In genomic region chr9:121744687-121745395, GRCh38 we compare ENCODE assay signal across 8 cellular contexts.
DNase-seq lines count a peak whose midpoint lies in the region; ATAC-seq and TF ChIP-seq lines count a peak whose summit lies in the region.

No MANE protein-coding gene starts in this region.

- CTCF ChIA-PET in PC-3 (lab: Charles Lee), result interaction anchor here (0.6 kb wide), 1 partner anchor 70 kb away, joined by 3 read pairs; no protein-coding TSS in a partner anchor

- WGBS in heart right ventricle, 2 donors, result 40 to 47% methylated on average over 11 of the region's 11 CpGs

- H3K4me1 ChIP-seq in heart right ventricle, result peaks cover 57 to 100% (median 93%) of the 10 kb centered on the region in 9 donors
- peaks cover 62 to 68% of the 10 kb centered on the region in 2 donors for H3K4me1 ChIP-seq in duodenal mucosa (ENCODE audit: control insufficient read depth in 1 of 2, insufficient read depth in 2 of 2, low read length in 2 of 2)
- H3K4me1 ChIP-seq in muscle layer of duodenum (ENCODE audit: control insufficient read depth in 1 of 2, insufficient read depth in 2 of 2, low read length in 2 of 2), result peaks cover 26 to 71% of the 10 kb centered on the region in 2 donors
- H3K4me1 ChIP-seq in vagina, result peaks cover 85% of the 10 kb centered on the region
- no peaks in the 10 kb centered on the region for H3K4me1 ChIP-seq in MM.1S (ENCODE audit: low read length)
- H3K4me1 ChIP-seq in PC-3 (ENCODE audit: insufficient read depth, low read length), result peaks cover 13% of the 10 kb centered on the region

- H3K9me2 ChIP-seq in MM.1S (replicated peaks; ENCODE audit: insufficient read depth, low read length) (no peaks in the 10 kb centered on the region), PC-3 (replicated peaks; ENCODE audit: low read length) (no peaks in the 10 kb centered on the region)

- H3K27ac ChIP-seq in heart right ventricle (peak overlapping the region; percentile 24 to 98 (median 94)), duodenal mucosa (ENCODE audit: low read depth, low read length) (peak overlapping the region; percentile 85), muscle layer of duodenum (ENCODE audit: low read length) (peak overlapping the region; percentile 90), vagina (peak overlapping the region; percentile 88), MM.1S (ENCODE audit: low read length) (no peak overlapping the region), PC-3 (ENCODE audit: low read length) (no peak overlapping the region)

- H3K27me3 ChIP-seq in heart right ventricle, result no peaks in the 10 kb centered on the region
- H3K27me3 ChIP-seq in duodenal mucosa (ENCODE audit: control insufficient read depth in 1 of 2, insufficient read depth in 2 of 2, low read length in 2 of 2), result no peaks in the 10 kb centered on the region
- H3K27me3 ChIP-seq in muscle layer of duodenum (ENCODE audit: low read depth, low read length), result no peaks in the 10 kb centered on the region
- no peaks in the 10 kb centered on the region for H3K27me3 ChIP-seq in vagina
- no peaks in the 10 kb centered on the region for H3K27me3 ChIP-seq in MM.1S (replicated peaks; ENCODE audit: insufficient read depth, low read length)
- no peaks in the 10 kb centered on the region for H3K27me3 ChIP-seq in PC-3 (ENCODE audit: low read length)

- H3F3A ChIP-seq in MM.1S (ENCODE audit: insufficient read depth, low read length) (no peaks in the 10 kb centered on the region), PC-3 (ENCODE audit: low read length, unreplicated experiment) (no peaks in the 10 kb centered on the region)

- ATAC-seq in heart right ventricle, result no peak
- ATAC-seq in PC-3, result no peak

- H3K36me3 ChIP-seq in heart right ventricle, result peaks cover 0 to 2% (median 0%) of the 10 kb centered on the region in 9 donors
- peaks cover 0 to 9% of the 10 kb centered on the region in 2 donors for H3K36me3 ChIP-seq in duodenal mucosa (ENCODE audit: control insufficient read depth in 1 of 2, insufficient read depth in 2 of 2, low read length in 2 of 2)
- H3K36me3 ChIP-seq in muscle layer of duodenum (ENCODE audit: control insufficient read depth in 1 of 2, insufficient read depth in 2 of 2, low read length in 2 of 2), result no peaks in the 10 kb centered on the region
- H3K36me3 ChIP-seq in vagina, result no peaks in the 10 kb centered on the region
- no peaks in the 10 kb centered on the region for H3K36me3 ChIP-seq in MM.1S (replicated peaks; ENCODE audit: insufficient read depth, low read length)
- H3K36me3 ChIP-seq in PC-3 (ENCODE audit: low read depth, low read length), result no peaks in the 10 kb centered on the region

- POLR2A ChIA-PET in PC-3 (lab: Charles Lee; ENCODE audit: unreplicated experiment), result interaction anchor here (1.1 kb wide), 1 partner anchor 219 kb away, joined by 5 read pairs; no protein-coding TSS in a partner anchor

- H3K79me2 ChIP-seq in MM.1S (ENCODE audit: low read length) (no peaks in the 10 kb centered on the region), PC-3 (ENCODE audit: low read length) (0 out of 2 replicates have a peak, but pooled peaks cover 5% of the 10 kb centered on the region)

- H3K9me3 ChIP-seq in heart right ventricle (no peaks in the 10 kb centered on the region), duodenal mucosa (ENCODE audit: control insufficient read depth in 1 of 2, low read length in 2 of 2) (no peaks in the 10 kb centered on the region), muscle layer of duodenum (ENCODE audit: control insufficient read depth in 1 of 2, low read length in 2 of 2) (no peaks in the 10 kb centered on the region), vagina (no peaks in the 10 kb centered on the region), MM.1S (replicated peaks; ENCODE audit: insufficient read depth, low read length) (no peaks in the 10 kb centered on the region), PC-3 (ENCODE audit: low read length) (no peaks in the 10 kb centered on the region)

- H3K9ac ChIP-seq in duodenal mucosa (ENCODE audit: low read depth in 1 of 2, low read length in 2 of 2), result peak overlapping the region; percentile 72 to 90
- no peak overlapping the region for H3K9ac ChIP-seq in MM.1S (ENCODE audit: low read length)
- no peak overlapping the region for H3K9ac ChIP-seq in PC-3 (ENCODE audit: low read length)

- DNase-seq in heart right ventricle (no peak), cardiac septum (ENCODE audit: low spot score) (no peak), vagina (ENCODE audit: extremely low spot score in 2 of 2) (no peak), MM.1S (no peak), MV-4-11 (lab: John Stamatoyannopoulos, UW) (no peak), PC-3 (no peak)

- H4K20me1 ChIP-seq in MM.1S (ENCODE audit: insufficient read depth, low read length) (no peaks in the 10 kb centered on the region), PC-3 (ENCODE audit: low read length) (no peaks in the 10 kb centered on the region)

- H3K4me3 ChIP-seq in heart right ventricle, result peak overlapping the region in 8 of 10 donors; percentile 9 to 64 (median 56)
- H3K4me3 ChIP-seq in duodenal mucosa (ENCODE audit: low read depth in 1 of 2, low read length in 2 of 2), result peak overlapping the region; percentile 77 to 78
- H3K4me3 ChIP-seq in muscle layer of duodenum (ENCODE audit: low read depth in 1 of 2, low read length in 2 of 2), result peak overlapping the region; percentile 69 to 74
- peak overlapping the region; percentile 2 to 42 for H3K4me3 ChIP-seq in vagina
- no peak overlapping the region for H3K4me3 ChIP-seq in MM.1S (ENCODE audit: low read length)
- H3K4me3 ChIP-seq in PC-3 (ENCODE audit: low read length), result no peak overlapping the region

- no peak for TF ChIP-seq POLR2A in vagina (IDR thresholded peaks at IDR 0.05)

- BruUV-seq in PC-3 (replicated peaks; lab: Mats Ljungman, UMichigan), result no TSS peak

- no peak overlapping the region for H3K4me2 ChIP-seq in MM.1S (ENCODE audit: low read depth, low read length)
- H3K4me2 ChIP-seq in PC-3 (ENCODE audit: low read length), result no peak overlapping the region

- intact Hi-C loops in heart right ventricle (cut with DNase I), result loop anchor here in 8 of 10 donors (1.0 to 10.0 kb wide), 10 partner anchors 43 to 248 kb away; no protein-coding TSS in a partner anchor
- intact Hi-C loops in cardiac septum (cut with DNase I), result loop anchor here (5.0 kb wide), 2 partner anchors 48 to 148 kb away; no protein-coding TSS in a partner anchor
- intact Hi-C loops in vagina (cut with DNase I), result no loop called here
- intact Hi-C loops in PC-3 (cut with micrococcal nuclease), result loop anchor here (5.0 kb wide), 2 partner anchors 53 to 198 kb away; no protein-coding TSS in a partner anchor

- H2AFZ ChIP-seq in MM.1S (ENCODE audit: low read length), result no peak overlapping the region
- H2AFZ ChIP-seq in PC-3 (ENCODE audit: low read length), result no peak overlapping the region

- TF ChIP-seq CTCF in heart right ventricle (IDR thresholded peaks at IDR 0.05), result peak in 1 of 9 donors; percentile 6
- TF ChIP-seq CTCF in vagina (IDR thresholded peaks at IDR 0.05), result no peak
- TF ChIP-seq CTCF in MM.1S (IDR thresholded peaks at IDR 0.05; ENCODE audit: low read length), result no peak
- TF ChIP-seq CTCF in PC-3 (conservative IDR thresholded peaks at IDR 0.05; ENCODE audit: low read depth, low read length), result no peak; the same call in 1 of the 2 replicates

Comparison
In these comparisons a context has a peak if more than half of its experiments do, and no peak if none do; other contexts are left out.
1. H3K27ac ChIP-seq: peak in heart right ventricle (10 of 10), duodenal mucosa (single experiment), muscle layer of duodenum (single experiment) and vagina (single experiment); none in MM.1S (single experiment) and PC-3 (single experiment).
2. H3K4me3 ChIP-seq: peak in heart right ventricle (8 of 10), duodenal mucosa (2 of 2), muscle layer of duodenum (2 of 2) and vagina (2 of 2); none in MM.1S (single experiment) and PC-3 (single experiment).
3. H3K9ac ChIP-seq: peak in duodenal mucosa (2 of 2); none in MM.1S (single experiment) and PC-3 (single experiment).